In the genomic region with DNA sequence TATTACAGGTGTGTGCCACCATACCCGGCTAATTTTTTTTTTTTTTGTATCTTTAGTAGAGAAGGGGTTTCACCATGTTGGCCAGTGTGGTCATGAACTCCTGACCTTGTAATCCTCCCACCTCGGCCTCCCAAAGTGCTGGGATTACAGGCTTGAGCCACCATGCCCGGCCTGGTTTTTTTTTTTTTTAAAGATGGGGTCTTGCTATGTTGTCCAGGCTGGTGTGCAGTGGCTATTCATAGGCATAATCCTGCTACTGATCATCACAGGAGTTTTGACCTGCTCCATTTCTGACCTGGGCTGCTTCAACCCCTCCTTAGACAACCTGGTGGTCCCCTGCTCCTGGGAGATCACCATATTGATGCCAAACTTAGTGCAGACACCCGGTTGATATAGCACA, we compare ENCODE assay signal across 33 cellular contexts. TPM values are rescaled to one million over a fixed set of nuclear protein-coding genes. Genes with fewer than 3 reads are reported as not detected.
"Had no signal": no experiment of that assay in that cellular context is flagged by ENCODE, and none has a peak within 500 bp of the region (broad histone marks: within the 10 kb centered on the region; RNA-seq: fewer than 3 reads in every experiment).

No MANE protein-coding gene starts in this region.

- H3K27ac ChIP-seq: colonic mucosa, epithelial cell of prostate, esophagus squamous epithelium, gastrocnemius medialis, heart right ventricle, left lung, lower lobe of right lung had no signal

- H3K4me1 Mint-ChIP-seq: mesothelial cell of epicardium had no signal

- H3K4me3 Mint-ChIP-seq: dendritic cell treated with granulocyte-macrophage colony-stimulating factor and Interleukin-4, amounts not matched to agents 40 ng/mL and 50 ng/mL, for 4 days; effector memory CD8-positive, alpha-beta T cell; endodermal cell; mesothelial cell of epicardium had no signal

- H3K4me1 ChIP-seq: colonic mucosa, gastrocnemius medialis had no signal

- H3K27ac Mint-ChIP-seq: effector memory CD8-positive, alpha-beta T cell; endodermal cell; mesothelial cell of epicardium had no signal

- H3K27me3 Mint-ChIP-seq: dendritic cell treated with granulocyte-macrophage colony-stimulating factor and Interleukin-4, amounts not matched to agents 40 ng/mL and 50 ng/mL, for 4 days; effector memory CD8-positive, alpha-beta T cell had no signal

- H3K27me3 ChIP-seq: colonic mucosa, esophagus squamous epithelium, gastrocnemius medialis, heart right ventricle, left lung had no signal

- H3K9me3 ChIP-seq: colonic mucosa, gastrocnemius medialis had no signal

- H3K9me3 Mint-ChIP-seq: effector memory CD8-positive, alpha-beta T cell; endodermal cell had no signal

- DNase-seq: colonic mucosa; cortex of kidney; effector CD8-positive, alpha-beta T cell; effector memory CD8-positive, alpha-beta T cell; endodermal cell; erythroblast; esophagus squamous epithelium; foreskin fibroblast; foreskin melanocyte; gastrocnemius medialis; glutamatergic neuron; heart right ventricle; hippocampal formation; left cardiac atrium; left lung; left ventricle myocardium superior; lower lobe of right lung; mesenchymal stem cell; mucosa of descending colon had no signal

- H3K36me3 ChIP-seq: colonic mucosa had no signal

- H3K4me3 ChIP-seq: colonic mucosa, esophagus squamous epithelium, gastrocnemius medialis, heart right ventricle, left lung, lower lobe of right lung, mucosa of descending colon had no signal

- ATAC-seq: effector memory CD8-positive, alpha-beta T cell; esophagus mucosa; gastrocnemius medialis; heart right ventricle; left cardiac atrium; left lung; left ventricle myocardium superior; lower lobe of right lung; mucosa of descending colon had no signal

- FAIRE-seq: endometrium, islet of Langerhans, keratinocyte had no signal

RNA-seq across cellular contexts. Expression of a gene that starts 48.4 kb away (rescaled TPM):
- total RNA-seq: lung microvascular endothelial cell, myocyte had no signal

RNA-seq across cellular contexts. Expression of a gene that starts 55.6 kb away (rescaled TPM):
- total RNA-seq: colonic mucosa, dermis microvascular lymphatic vessel endothelial cell, endodermal cell, esophagus mucosa, esophagus squamous epithelium, gastrocnemius medialis, glomerular endothelial cell, heart right ventricle, kidney epithelial cell, left cardiac atrium, left lung, left ventricle myocardium superior, lower leg skin, lower lobe of right lung, lung microvascular endothelial cell, mesenteric fat pad, mesothelial cell of epicardium, mucosa of descending colon, myocyte had no signal
- polyA plus RNA-seq: heart right ventricle, keratinocyte had no signal
